In genomic region chr19:8461891-8462290, GRCh38 we compare ENCODE assay signal across 1 cellular context.
TF ChIP-seq lines count a peak whose summit lies in the region.

No MANE protein-coding gene starts in this region.

TF ChIP-seq in HepG2, 621 proteins besides CTCF, POLR2A, EP300 and RAD21:
- TF ChIP-seq ZFP82 (CRISPR knock-in tag; IDR thresholded peaks at IDR 0.05; ENCODE audit: borderline replicate concordance) (no peak), ZNF563 (CRISPR knock-in tag; IDR thresholded peaks at IDR 0.05) (no peak), ZNF737 (CRISPR knock-in tag; IDR thresholded peaks at IDR 0.05; ENCODE audit: borderline replicate concordance) (no peak), NFE2 (CRISPR knock-in tag; IDR thresholded peaks at IDR 0.05) (no peak), AGO2 (optimal IDR thresholded peaks at IDR 0.05; ENCODE audit: low read depth, low read length) (no peak), FLYWCH1 (CRISPR knock-in tag; IDR thresholded peaks at IDR 0.05) (no peak), RARA (CRISPR knock-in tag; IDR thresholded peaks at IDR 0.05) (no peak), NCOA1 (CRISPR knock-in tag; IDR thresholded peaks at IDR 0.05) (no peak), ZNF451 (CRISPR knock-in tag; IDR thresholded peaks at IDR 0.05) (no peak), THAP9 (CRISPR knock-in tag; IDR thresholded peaks at IDR 0.05; ENCODE audit: borderline replicate concordance) (no peak)
